In the genomic region with DNA sequence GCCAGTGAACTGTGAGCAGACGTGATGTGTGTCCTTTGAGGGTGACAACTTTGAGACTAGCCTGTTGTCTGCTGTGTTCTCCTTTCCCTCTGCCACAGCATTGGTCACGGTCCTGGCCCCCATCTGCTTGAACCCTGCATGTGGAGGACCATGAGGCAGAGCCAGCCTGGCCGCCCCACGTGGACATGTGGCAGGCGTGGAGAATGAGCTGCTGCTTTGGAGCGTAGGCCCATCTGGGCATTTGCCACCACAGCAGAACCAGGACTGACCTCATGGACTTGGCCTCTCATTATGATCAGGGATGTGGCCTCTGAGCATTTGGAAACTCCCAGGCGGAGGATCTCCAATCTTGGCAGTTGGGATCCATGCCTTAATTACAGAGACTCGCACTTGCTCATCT, we compare ENCODE assay signal across 27 cellular contexts.
A peak's percentile ranks its signal among the peaks of the same experiment; 100 is the strongest.
DNase-seq lines count a peak whose midpoint lies in the region; ATAC-seq, FAIRE-seq and TF ChIP-seq lines count a peak whose summit lies in the region.
"Had no signal": no experiment of that assay in that cellular context is flagged by ENCODE, and none has a peak within 500 bp of the region (broad histone marks: within the 10 kb centered on the region; RNA-seq: fewer than 3 reads in every experiment).

No MANE protein-coding gene starts in this region.

- H3K9ac ChIP-seq in H1 (replicated peaks in 1 of 4; ENCODE audit: extremely low read depth in 1 of 4, low read depth in 3 of 4, low read length in 3 of 4): no peak overlapping the region
- peak overlapping the region; percentile 68 for H3K9ac ChIP-seq in neuronal stem cell (ENCODE audit: low read depth, low read length, poor library complexity)

- H3K4ac ChIP-seq in H1 (replicated peaks; ENCODE audit: insufficient read length, low read depth, low read length): no peak overlapping the region
- no peak overlapping the region for H3K4ac ChIP-seq in neuronal stem cell (ENCODE audit: low read length)

- CTCF ChIA-PET in H1 (lab: Charles Lee; ENCODE audit: partially characterized antibody): interaction anchor here (1.7 kb wide), 1 partner anchor 164 kb away, joined by 4 read pairs; no protein-coding TSS in a partner anchor

- no peak for TF ChIP-seq RAD21 in H1 (IDR thresholded peaks at IDR 0.05 in 1 of 2, conservative IDR thresholded peaks at IDR 0.05 in 1 of 2; ENCODE audit: low read depth in 2 of 2, low read length in 2 of 2)

- no peaks in the 10 kb centered on the region for H3K79me2 ChIP-seq in H1 (ENCODE audit: control insufficient read depth in 1 of 2, insufficient read depth in 2 of 2, low read length in 2 of 2)

- no peaks in the 10 kb centered on the region for H3K4me1 Mint-ChIP-seq in endothelial cell (ENCODE audit: unreplicated experiment)
- H3K4me1 Mint-ChIP-seq: CD14-positive monocyte; CD4-positive, alpha-beta memory T cell; CD4-positive, CD25-positive, alpha-beta regulatory T cell; CD8-positive, alpha-beta memory T cell had no signal

- intact Hi-C loops in heart right ventricle (cut with DNase I): no loop called here

- ATAC-seq in heart right ventricle: no peak
- ATAC-seq in HG02852 (IDR thresholded peaks at IDR 0.05; ENCODE audit: unreplicated experiment): no peak
- ATAC-seq in omental fat pad (ENCODE audit: low FRiP score): no peak
- ATAC-seq: A549, GM12878 had no signal

- H3K14ac ChIP-seq in H1 (ENCODE audit: insufficient read length): no peak overlapping the region
- no peak overlapping the region for H3K14ac ChIP-seq in neuronal stem cell (ENCODE audit: low read length)

- TF ChIP-seq EP300 in H1 (IDR thresholded peaks at IDR 0.05; ENCODE audit: borderline replicate concordance in 1 of 2, low read depth in 2 of 2, low read length in 2 of 2): no peak

- H3K23me2 ChIP-seq in H1 (ENCODE audit: low read depth, low read length): no peaks in the 10 kb centered on the region

- H4K8ac ChIP-seq in H1 (ENCODE audit: extremely low read depth, insufficient read depth, low read length): peak overlapping the region; percentile 31; the same call in 1 of the 2 replicates
- H4K8ac ChIP-seq in neuronal stem cell (ENCODE audit: low read depth, low read length): no peak overlapping the region

- H3K9me3 Mint-ChIP-seq in endothelial cell (ENCODE audit: unreplicated experiment): peaks cover 36% of the 10 kb centered on the region
- H3K9me3 Mint-ChIP-seq: CD4-positive, CD25-positive, alpha-beta regulatory T cell had no signal

- H3K4me3 Mint-ChIP-seq in endothelial cell (ENCODE audit: unreplicated experiment): no peak overlapping the region
- H3K4me3 Mint-ChIP-seq: CD14-positive monocyte; CD4-positive, alpha-beta memory T cell; CD4-positive, CD25-positive, alpha-beta regulatory T cell; CD8-positive, alpha-beta memory T cell had no signal

- H4K91ac ChIP-seq in H1 (replicated peaks; ENCODE audit: insufficient read length, low read length): no peak overlapping the region
- no peak overlapping the region for H4K91ac ChIP-seq in neuronal stem cell (ENCODE audit: low read depth, low read length, poor library complexity)

- H2AK5ac ChIP-seq in H1 (ENCODE audit: low read depth, low read length): no peak overlapping the region
- no peak overlapping the region for H2AK5ac ChIP-seq in neuronal stem cell (ENCODE audit: low read depth, low read length)

- H2AFZ ChIP-seq in H1 (ENCODE audit: low read length) (no peak overlapping the region), neuronal stem cell (ENCODE audit: low read length) (no peak overlapping the region)

- POLR2A ChIA-PET in H1 (lab: Charles Lee; ENCODE audit: partially characterized antibody): no interaction called here

- H3K36me3 ChIP-seq in right atrium auricular region (no peaks in the 10 kb centered on the region), heart right ventricle (no peaks in the 10 kb centered on the region), H1 (ENCODE audit: control insufficient read depth in 2 of 4, insufficient read depth in 4 of 4, low read length in 3 of 4) (no peaks in the 10 kb centered on the region), neuronal stem cell (replicated peaks in 1 of 2; ENCODE audit: control insufficient read depth in 2 of 2, insufficient read depth in 2 of 2, low read length in 2 of 2) (no peaks in the 10 kb centered on the region)
- H3K36me3 ChIP-seq: BE2C had no signal

- H3K56ac ChIP-seq in H1 (replicated peaks; ENCODE audit: insufficient read length, low read depth, low read length): no peak overlapping the region

- no peak overlapping the region for H3K23ac ChIP-seq in H1 (ENCODE audit: insufficient read length)
- no peak overlapping the region for H3K23ac ChIP-seq in neuronal stem cell (ENCODE audit: low read depth, low read length, poor library complexity)

- H3K79me1 ChIP-seq in H1 (ENCODE audit: low read depth, low read length): no peaks in the 10 kb centered on the region
- no peaks in the 10 kb centered on the region for H3K79me1 ChIP-seq in neuronal stem cell (ENCODE audit: low read depth, low read length)

- no peaks in the 10 kb centered on the region for H3K4me1 ChIP-seq in right atrium auricular region
- H3K4me1 ChIP-seq in heart right ventricle: no peaks in the 10 kb centered on the region
- no peaks in the 10 kb centered on the region for H3K4me1 ChIP-seq in H1 (replicated peaks in 1 of 4; ENCODE audit: control insufficient read depth in 3 of 4, insufficient read depth in 4 of 4, low read length in 3 of 4)
- H3K4me1 ChIP-seq in neuronal stem cell (ENCODE audit: control insufficient read depth in 2 of 2, insufficient read depth in 1 of 2, low read depth in 1 of 2, low read length in 2 of 2): peaks cover 0 to 2% of the 10 kb centered on the region in 2 donors
- H3K4me1 ChIP-seq: A549, BE2C had no signal

- no peak overlapping the region for H2BK12ac ChIP-seq in H1 (ENCODE audit: low read depth, low read length)
- H2BK12ac ChIP-seq in neuronal stem cell (ENCODE audit: low read length): no peak overlapping the region

- H3K4me3 ChIP-seq in right atrium auricular region: no peak overlapping the region
- H3K4me3 ChIP-seq in heart right ventricle: no peak overlapping the region
- no peak overlapping the region for H3K4me3 ChIP-seq in H1 (ENCODE audit: extremely low read depth in 1 of 4, insufficient read depth in 2 of 4, low read depth in 3 of 4, low read length in 4 of 4)
- peak overlapping the region in 1 of 2 donors; percentile 1 for H3K4me3 ChIP-seq in neuronal stem cell (ENCODE audit: low read length in 2 of 2)
- H3K4me3 ChIP-seq: A549, GM12878 had no signal

- H2BK120ac ChIP-seq in H1 (replicated peaks; ENCODE audit: low read depth, low read length) (no peak overlapping the region), neuronal stem cell (ENCODE audit: low read depth, low read length) (no peak overlapping the region)

- H3K27ac ChIP-seq in right atrium auricular region (no peak overlapping the region), heart right ventricle (no peak overlapping the region), H1 (ENCODE audit: low read depth, low read length) (no peak overlapping the region), neuronal stem cell (replicated peaks; ENCODE audit: low read length) (no peak overlapping the region)
- H3K27ac ChIP-seq: 22Rv1, A549 had no signal

- TF ChIP-seq CTCF in right atrium auricular region (IDR thresholded peaks at IDR 0.05): no peak
- TF ChIP-seq CTCF in heart right ventricle (IDR thresholded peaks at IDR 0.05): no peak
- no peak for TF ChIP-seq CTCF in H1 (IDR thresholded peaks at IDR 0.05; ENCODE audit: control extremely low read depth in 1 of 3, insufficient read depth in 1 of 3, low read depth in 1 of 3, low read length in 3 of 3)
- TF ChIP-seq CTCF in omental fat pad (IDR thresholded peaks at IDR 0.05): no peak
- no peak for TF ChIP-seq CTCF in endothelial cell (IDR thresholded peaks at IDR 0.05; ENCODE audit: unreplicated experiment)

- H4K20me1 ChIP-seq in H1 (replicated peaks in 1 of 2; ENCODE audit: control insufficient read depth in 1 of 2, insufficient read depth in 2 of 2, low read length in 2 of 2): no peaks in the 10 kb centered on the region

- 77 to 79% methylated on average over 8 of the region's 8 CpGs for WGBS in heart right ventricle, 2 donors
- 80% methylated on average over 7 of the region's 8 CpGs; no CpG with 5 or more reads in 1 of the 2 experiments for WGBS in H1 (ENCODE audit: extremely low coverage in 1 of 2, insufficient coverage in 1 of 2, insufficient read length in 1 of 2, insufficient replicate concordance in 2 of 2, low coverage in 1 of 2, low lambda C conversion rate in 2 of 2, missing lambda C conversion rate in 1 of 2), 2 experiments
- WGBS in neuronal stem cell (ENCODE audit: extremely low coverage in 2 of 2, insufficient read length in 2 of 2, insufficient replicate concordance in 1 of 2), 2 donors: no CpG with 5 or more reads among the region's 8 CpGs

- TF ChIP-seq POLR2A in H1 (IDR thresholded peaks at IDR 0.05; ENCODE audit: control extremely low read depth in 1 of 2, low read depth in 2 of 2, low read length in 2 of 2): no peak

- no peak overlapping the region for H3K27ac Mint-ChIP-seq in endothelial cell (ENCODE audit: unreplicated experiment)
- H3K27ac Mint-ChIP-seq: CD14-positive monocyte; CD4-positive, alpha-beta memory T cell; CD4-positive, CD25-positive, alpha-beta regulatory T cell; CD8-positive, alpha-beta memory T cell had no signal

- no peak overlapping the region for H4K5ac ChIP-seq in H1 (ENCODE audit: insufficient read length, low read depth, low read length)

- peaks cover 10% of the 10 kb centered on the region for H3K36me3 Mint-ChIP-seq in endothelial cell (ENCODE audit: low read depth, unreplicated experiment)
- H3K36me3 Mint-ChIP-seq: CD14-positive monocyte; CD4-positive, alpha-beta memory T cell; CD4-positive, CD25-positive, alpha-beta regulatory T cell; CD8-positive, alpha-beta memory T cell had no signal

- no peak for FAIRE-seq in H1 (lab: Jason Lieb, UNC)
- FAIRE-seq: A549, GM12878, GM12892, GM18507 had no signal

- H3K27me3 Mint-ChIP-seq in endothelial cell (ENCODE audit: unreplicated experiment): peaks cover 8% of the 10 kb centered on the region
- H3K27me3 Mint-ChIP-seq: CD4-positive, alpha-beta memory T cell; CD4-positive, CD25-positive, alpha-beta regulatory T cell had no signal

- H2BK15ac ChIP-seq in H1 (ENCODE audit: low read length): no peak overlapping the region
- H2BK15ac ChIP-seq in neuronal stem cell (ENCODE audit: low read length): no peak overlapping the region

- no peak overlapping the region for H2BK20ac ChIP-seq in H1 (ENCODE audit: low read length)

- H3K4me2 ChIP-seq in H1 (ENCODE audit: insufficient read depth in 1 of 2, low read depth in 2 of 2, low read length in 2 of 2) (no peak overlapping the region), neuronal stem cell (ENCODE audit: insufficient read depth, low read length, poor library complexity, severe bottlenecking) (no peak overlapping the region)
- H3K4me2 ChIP-seq: A549 had no signal

- no peaks in the 10 kb centered on the region for H3K27me3 ChIP-seq in right atrium auricular region
- H3K27me3 ChIP-seq in heart right ventricle: peaks cover 0 to 14% (median 4%) of the 10 kb centered on the region in 7 donors
- no peaks in the 10 kb centered on the region for H3K27me3 ChIP-seq in H1 (replicated peaks in 1 of 4; ENCODE audit: control insufficient read depth in 3 of 4, extremely low read depth in 1 of 4, insufficient read depth in 3 of 4, low read length in 3 of 4)
- no peaks in the 10 kb centered on the region for H3K27me3 ChIP-seq in neuronal stem cell (ENCODE audit: control insufficient read depth in 3 of 3, insufficient read depth in 3 of 3, low read depth in 1 of 3, low read length in 3 of 3)
- H3K27me3 ChIP-seq: BE2C had no signal

- H3K18ac ChIP-seq in H1 (ENCODE audit: extremely low read depth, low read length) (no peak overlapping the region), neuronal stem cell (ENCODE audit: low read length) (peak overlapping the region; percentile 32)

- H2BK5ac ChIP-seq in H1 (ENCODE audit: low read depth, low read length): no peak overlapping the region
- no peak overlapping the region for H2BK5ac ChIP-seq in neuronal stem cell (ENCODE audit: low read length)

- DNase-seq in right atrium auricular region (ENCODE audit: low spot score) (peak; percentile 53), heart right ventricle (no peak), H1 (ENCODE audit: low read depth in 1 of 2, low spot score in 2 of 2) (no peak), neuronal stem cell (ENCODE audit: low spot score) (no peak), ureter (ENCODE audit: low spot score) (peak; percentile 22), omental fat pad (ENCODE audit: low spot score) (no peak), endothelial cell (ENCODE audit: low spot score) (no peak)
- DNase-seq: BE2C; C1 segment of cervical spinal cord; CD4-positive, alpha-beta memory T cell; CD4-positive, CD25-positive, alpha-beta regulatory T cell; COR-L47; DMS 273 treated with DMSO at 0.1 percent for 48 hours; DMS153; DMS53; DMS79; DND-41; EL; GDM1 had no signal

- H3K9me3 ChIP-seq in right atrium auricular region (no peaks in the 10 kb centered on the region), heart right ventricle (no peaks in the 10 kb centered on the region), H1 (ENCODE audit: insufficient read depth in 2 of 2, low read depth in 1 of 2, low read length in 1 of 2) (no peaks in the 10 kb centered on the region), neuronal stem cell (replicated peaks in 1 of 2; ENCODE audit: control insufficient read depth in 2 of 2, insufficient read depth in 1 of 2, low read depth in 1 of 2, low read length in 2 of 2) (no peaks in the 10 kb centered on the region)
- H3K9me3 ChIP-seq: A549, BE2C had no signal

Comparison
In these comparisons a context has a peak if more than half of its experiments do, and no peak if none do; other contexts are left out.
1. DNase-seq: peak in right atrium auricular region (single experiment) and ureter (single experiment); none in heart right ventricle (0 of 2), H1 (0 of 2), neuronal stem cell (single experiment), omental fat pad (single experiment) and endothelial cell (single experiment).